14 cellular contexts compared by ENCODE assay signal in the genomic region with DNA sequence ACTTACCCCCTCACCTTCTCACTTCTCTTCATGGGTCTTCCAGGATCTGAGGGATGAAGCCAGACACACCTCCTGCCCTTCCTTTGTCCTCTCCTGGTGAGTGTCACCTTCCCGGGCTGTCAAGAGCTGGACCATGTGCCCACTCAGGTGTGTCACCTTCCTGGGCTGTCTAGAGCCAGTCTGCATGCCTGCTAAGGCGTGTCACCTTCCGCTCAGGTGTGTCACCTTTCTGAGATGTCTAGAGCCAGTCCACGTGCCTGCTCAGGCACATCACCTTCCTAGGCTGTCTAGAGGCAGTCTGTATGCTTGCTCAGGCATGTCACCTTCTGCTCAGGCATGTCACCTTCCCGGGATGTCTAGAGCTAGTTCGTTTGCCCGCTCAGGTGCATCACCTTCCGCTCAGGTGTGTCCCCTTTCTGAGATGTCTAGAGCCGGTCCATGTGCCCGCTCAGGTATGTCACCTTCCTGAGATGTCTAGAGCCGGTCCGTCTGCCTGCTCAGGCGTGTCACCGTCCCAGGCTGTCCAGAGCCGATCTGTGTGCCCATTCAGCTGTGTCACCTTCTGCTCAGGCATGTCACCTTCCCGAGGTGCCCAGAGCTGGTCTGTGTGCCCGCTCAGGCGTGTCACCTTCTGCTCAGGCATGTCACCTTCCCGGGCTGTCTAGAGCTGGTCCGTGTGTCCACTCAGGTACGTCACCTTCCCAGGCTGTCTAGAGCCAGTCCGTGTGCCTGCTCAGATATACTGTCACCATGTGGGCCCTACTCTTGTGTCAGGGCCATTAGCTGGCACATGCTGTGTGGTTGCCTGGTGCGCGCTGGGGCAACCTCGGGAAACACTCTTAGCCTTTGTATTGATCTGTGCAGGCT.
"Had no signal": no experiment of that assay in that cellular context is flagged by ENCODE, and none has a peak within 500 bp of the region (broad histone marks: within the 10 kb centered on the region; RNA-seq: fewer than 3 reads in every experiment).

No MANE protein-coding gene starts in this region.

- DNase-seq: activated CD4-positive, alpha-beta memory T cell treated with anti-CD3 and anti-CD28 coated beads, Interleukin-2, amount 10 ng/mL, durations not matched to agents 7 days and 5 days; activated CD4-positive, alpha-beta T cell treated with anti-CD3 and anti-CD28 coated beads for 4 hours; activated naive CD4-positive, alpha-beta T cell; activated naive CD8-positive, alpha-beta T cell treated with anti-CD3 and anti-CD28 coated beads, Interleukin-2, amount 10 ng/mL, durations not matched to agents 7 days and 5 days; dorsolateral prefrontal cortex; esophagus squamous epithelium; lower lobe of right lung; midbrain; ovary; SJCRH30; stimulated activated CD4-positive, alpha-beta T cell treated with anti-CD3 and anti-CD28 coated beads, Interleukin-4, amount 100 ng/mL, for 1 hour; stimulated activated naive B cell treated with anti-CD40 and anti-IgM and Interleukin-4, amounts not matched to agents 10 μg/mL and 1 μg/mL and 100 μg/mL, for 72 hours; T-helper 17 cell had no signal

- H3K4me1 ChIP-seq: esophagus squamous epithelium, lower lobe of right lung, SJCRH30, tibial artery had no signal

- ATAC-seq: lower lobe of right lung; stimulated activated naive B cell treated with anti-CD40 and anti-IgM and Interleukin-4, amounts not matched to agents 10 μg/mL and 1 μg/mL and 100 μg/mL, for 72 hours; T-helper 17 cell had no signal

- H3K27ac ChIP-seq: dorsolateral prefrontal cortex, esophagus squamous epithelium, lower lobe of right lung, ovary, SJCRH30, tibial artery had no signal

- H3K27me3 ChIP-seq: dorsolateral prefrontal cortex, esophagus squamous epithelium, ovary, SJCRH30, tibial artery had no signal
